In the genomic region with DNA sequence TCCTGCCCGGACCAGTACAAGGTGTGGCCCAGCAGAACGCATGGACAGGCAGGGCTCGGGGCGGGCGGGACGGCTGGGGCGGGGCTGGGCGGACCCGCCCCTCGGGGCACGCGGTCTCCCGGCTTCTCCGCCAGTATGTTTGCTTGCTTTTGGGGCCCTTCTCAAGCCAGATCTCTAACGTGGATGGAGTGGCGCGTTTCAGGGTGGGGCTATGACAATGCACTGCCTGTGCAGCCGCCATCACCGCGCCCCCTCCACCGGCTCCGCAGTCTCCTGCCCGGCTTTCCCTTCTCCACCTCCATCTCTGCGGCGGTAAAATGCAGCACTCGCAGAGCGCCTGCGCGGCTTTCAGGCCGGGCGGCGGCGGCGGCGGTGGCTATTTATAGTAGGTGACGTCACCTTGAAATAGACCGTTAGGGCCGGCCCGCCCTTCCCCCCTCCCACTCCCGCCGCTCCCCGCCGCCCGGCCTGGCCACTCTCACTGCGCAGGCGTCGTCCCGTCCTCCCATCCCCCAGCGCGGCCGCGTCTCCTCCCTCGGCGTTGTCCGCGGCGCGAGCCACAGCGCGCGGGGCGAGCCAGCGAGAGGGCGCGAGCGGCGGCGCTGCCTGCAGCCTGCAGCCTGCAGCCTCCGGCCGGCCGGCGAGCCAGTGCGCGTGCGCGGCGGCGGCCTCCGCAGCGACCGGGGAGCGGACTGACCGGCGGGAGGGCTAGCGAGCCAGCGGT, we compare ENCODE assay signal across 1 cellular context.
A peak's percentile ranks its signal among the peaks of the same experiment; 100 is the strongest.
TF ChIP-seq lines count a peak whose summit lies in the region.

Gene YWHAH, plus strand, starts transcription at position 560 of the 724 bp plus-strand sequence. CDS start 199 bp downstream, outside the sequence.

TF ChIP-seq in IMR-90, 13 proteins besides CTCF, POLR2A, EP300 and RAD21:
- peak; percentile 75; the same call in 1 of the 2 replicates for TF ChIP-seq MXI1 (IDR thresholded peaks at IDR 0.05; ENCODE audit: borderline replicate concordance, low read depth, low read length)
- TF ChIP-seq, protein P1, sequence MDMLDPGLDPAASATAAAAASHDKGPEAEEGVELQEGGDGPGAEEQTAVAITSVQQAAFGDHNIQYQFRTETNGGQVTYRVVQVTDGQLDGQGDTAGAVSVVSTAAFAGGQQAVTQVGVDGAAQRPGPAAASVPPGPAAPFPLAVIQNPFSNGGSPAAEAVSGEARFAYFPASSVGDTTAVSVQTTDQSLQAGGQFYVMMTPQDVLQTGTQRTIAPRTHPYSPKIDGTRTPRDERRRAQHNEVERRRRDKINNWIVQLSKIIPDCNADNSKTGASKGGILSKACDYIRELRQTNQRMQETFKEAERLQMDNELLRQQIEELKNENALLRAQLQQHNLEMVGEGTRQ (IDR thresholded peaks at IDR 0.05; ENCODE audit: low read depth, low read length): no peak
- no peak for TF ChIP-seq CHD1 (IDR thresholded peaks at IDR 0.05; ENCODE audit: low read depth, low read length)
- no peak for TF ChIP-seq CEBPB (IDR thresholded peaks at IDR 0.05; ENCODE audit: low read depth, low read length)
- TF ChIP-seq NFE2L2 (IDR thresholded peaks at IDR 0.05; ENCODE audit: low read depth, low read length): 0 out of 2 replicates have a peak, but pooled peaks have one; percentile 0
- TF ChIP-seq ELK1 (IDR thresholded peaks at IDR 0.05; ENCODE audit: borderline replicate concordance, low read depth, low read length): no peak
- TF ChIP-seq RCOR1 (IDR thresholded peaks at IDR 0.05; ENCODE audit: insufficient replicate concordance, low read length): no peak
- no peak for TF ChIP-seq RFX5 (IDR thresholded peaks at IDR 0.05; ENCODE audit: low read depth, low read length)
- peak; percentile 36; the same call in 1 of the 2 replicates for TF ChIP-seq MAZ (IDR thresholded peaks at IDR 0.05; ENCODE audit: borderline replicate concordance, low read depth, low read length)
- TF ChIP-seq BHLHE40 (IDR thresholded peaks at IDR 0.05; ENCODE audit: low read depth, low read length): no peak; the same call in 1 of the 2 replicates
- TF ChIP-seq FOS (IDR thresholded peaks at IDR 0.05; ENCODE audit: low read depth, low read length): no peak
